In genomic region chr2:11681722-11682589, GRCh38 we compare ENCODE assay signal across 8 cellular contexts. TPM values are rescaled to one million over a fixed set of nuclear protein-coding genes. Genes with fewer than 3 reads are reported as not detected.
DNase-seq lines count a peak whose midpoint lies in the region; ATAC-seq and TF ChIP-seq lines count a peak whose summit lies in the region.

No MANE protein-coding gene starts in this region.

- no peak overlapping the region for H3K4me3 ChIP-seq in cardiac muscle cell

- H3K9me3 ChIP-seq in cardiac muscle cell (ENCODE audit: low read depth) = no peaks in the 10 kb centered on the region

- H3K36me3 ChIP-seq in cardiac muscle cell = no peaks in the 10 kb centered on the region

- in situ Hi-C loops in G401 (cut with HindIII; ENCODE audit: low sequenced_read_pairs) = loop anchor here (25.0 kb wide), 1 partner anchor 105 kb away; no protein-coding TSS in a partner anchor

- no peaks in the 10 kb centered on the region for H3K27me3 ChIP-seq in cardiac muscle cell

- no peaks in the 10 kb centered on the region for H3K4me1 ChIP-seq in cardiac muscle cell (ENCODE audit: low read depth)

- DNase-seq in G401 (ENCODE audit: low spot score) = peak; percentile 67
- peak; percentile 77 for DNase-seq in OCI-M1 (lab: John Stamatoyannopoulos, UW)
- peak; percentile 23 for DNase-seq in activated effector memory CD4-positive, alpha-beta T cell treated with Interleukin-2 at 50 U/mL for 16 hours
- peak; percentile 17 to 54 for DNase-seq in cardiac muscle cell (ENCODE audit: low read depth in 1 of 2, low spot score in 1 of 2)
- peak; percentile 41 to 67 (median 49) for DNase-seq in stimulated activated CD4-positive, alpha-beta T cell treated with anti-CD3 and anti-CD28 coated beads, Interleukin-12 subunit alpha, Interleukin-12 subunit beta, amount 100 ng/mL, for 48 hours (ENCODE audit: low read depth in 2 of 3, low spot score in 1 of 3)
- no peak for DNase-seq in RKO (ENCODE audit: low spot score)

- TF ChIP-seq CTCF in cardiac muscle cell (IDR thresholded peaks at IDR 0.05; ENCODE audit: low read depth, low read length) = peak; percentile 87

- H3K27ac ChIP-seq in cardiac muscle cell = no peak overlapping the region

- ATAC-seq in HG03558 (IDR thresholded peaks at IDR 0.05; ENCODE audit: extremely low read depth, unreplicated experiment) (peak; percentile 53), HG03045 (IDR thresholded peaks at IDR 0.05; ENCODE audit: unreplicated experiment) (no peak)

RNA-seq across cellular contexts. Expression of gene NTSR2, which starts 12.0 kb away (rescaled TPM):
- total RNA-seq in G401 (2014; rRNA removed; shearing (Covaris generic)) = not detected in 2 replicates
- not detected in 2 replicates for total RNA-seq in cardiac muscle cell
- not detected in 2 replicates for polyA plus RNA-seq in cardiac muscle cell
